Comparison of ENCODE assay signal across 1 cellular context in genomic region chr9:88777498-88778312, GRCh38.
TF ChIP-seq lines count a peak whose summit lies in the region.

No MANE protein-coding gene starts in this region.

TF ChIP-seq in SK-N-SH treated with all-trans-retinoic acid at 6 μM for 48 hours, 23 proteins besides CTCF, POLR2A, EP300 and RAD21 (continued from another document):
- no peak for TF ChIP-seq PATZ1 (CRISPR knock-in tag; IDR thresholded peaks at IDR 0.05; ENCODE audit: borderline replicate concordance)
- no peak for TF ChIP-seq CREB5 (CRISPR knock-in tag; IDR thresholded peaks at IDR 0.05; ENCODE audit: low read depth)
- TF ChIP-seq BACH2 (CRISPR knock-in tag; IDR thresholded peaks at IDR 0.05; ENCODE audit: borderline replicate concordance), result no peak
